ENCODE assay signal across 15 cellular contexts in the genomic region with DNA sequence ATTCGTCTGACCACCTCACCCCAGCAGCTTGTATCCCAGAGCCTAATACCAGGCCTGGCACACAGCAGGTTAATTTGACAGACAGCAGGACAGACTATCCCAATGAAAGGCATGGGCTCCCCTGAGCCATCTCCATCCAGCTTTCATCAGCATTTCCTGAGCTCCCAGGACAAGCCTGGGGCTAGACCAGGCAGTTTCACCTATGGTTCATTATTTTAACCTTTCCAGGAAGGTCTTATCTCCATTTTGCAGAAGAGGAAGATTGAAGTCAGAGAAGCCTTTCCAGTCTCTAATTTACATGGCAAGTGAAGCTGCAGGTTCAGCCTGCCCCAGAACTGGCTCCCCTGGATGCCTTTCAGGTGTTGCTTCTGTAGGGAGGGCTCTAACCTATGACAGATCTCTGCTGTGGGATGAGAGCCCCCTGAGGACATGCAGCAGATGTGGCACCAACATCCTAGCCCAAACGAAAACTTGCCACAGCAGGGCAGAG. TPM values are rescaled to one million over a fixed set of nuclear protein-coding genes. Genes with fewer than 3 reads are reported as not detected.
DNase-seq lines count a peak whose midpoint lies in the region; ATAC-seq and TF ChIP-seq lines count a peak whose summit lies in the region.
"Had no signal": no experiment of that assay in that cellular context is flagged by ENCODE, and none has a peak within 500 bp of the region (broad histone marks: within the 10 kb centered on the region; RNA-seq: fewer than 3 reads in every experiment).

No MANE protein-coding gene starts in this region.

- H3K27me3 ChIP-seq in BLaER1 treated with 17β-estradiol and CSF1 and Interleukin-3, amounts not matched to agents 10 nM and 100 nM = no peaks in the 10 kb centered on the region
- H3K27me3 ChIP-seq in Loucy (ENCODE audit: insufficient read depth, low read length, poor library complexity, severe bottlenecking) (no peaks in the 10 kb centered on the region), endodermal cell (ENCODE audit: control insufficient read depth, insufficient read depth, low read length, poor library complexity, severe bottlenecking) (no peaks in the 10 kb centered on the region)
- H3K27me3 ChIP-seq: SJSA1 had no signal

- TF ChIP-seq CTCF in Loucy (conservative IDR thresholded peaks at IDR 0.05; ENCODE audit: low read length) (no peak), endodermal cell (conservative IDR thresholded peaks at IDR 0.05) (no peak)

- H2AFZ ChIP-seq in Loucy (ENCODE audit: low read length) = no peak overlapping the region

- no peaks in the 10 kb centered on the region for H3K9me3 ChIP-seq in BLaER1 treated with 17β-estradiol and CSF1 and Interleukin-3, amounts not matched to agents 10 nM and 100 nM (replicated peaks in 1 of 11)
- H3K9me3 ChIP-seq in Loucy (ENCODE audit: insufficient read depth, low read depth, low read length) = no peaks in the 10 kb centered on the region
- H3K9me3 ChIP-seq in endodermal cell (ENCODE audit: control insufficient read depth, low read length) = no peaks in the 10 kb centered on the region
- H3K9me3 ChIP-seq: SJSA1 had no signal

- H3K27ac Mint-ChIP-seq in endodermal cell = peak overlapping the region; percentile 91
- H3K27ac Mint-ChIP-seq in natural killer cell treated with Interleukin-12 subunit alpha and Interleukin-12 subunit beta and Interleukin-15 and Interleukin-18, amount 100 ng/mL, for 72 hours = peak overlapping the region; percentile 27 to 82

- no peaks in the 10 kb centered on the region for H3K27me3 Mint-ChIP-seq in endodermal cell (ENCODE audit: insufficient read depth)
- H3K27me3 Mint-ChIP-seq in natural killer cell treated with Interleukin-12 subunit alpha and Interleukin-12 subunit beta and Interleukin-15 and Interleukin-18, amount 100 ng/mL, for 72 hours = no peaks in the 10 kb centered on the region

- peak; percentile 67 for DNase-seq in endodermal cell
- DNase-seq in natural killer cell treated with Interleukin-12 subunit alpha and Interleukin-12 subunit beta and Interleukin-15 and Interleukin-18, amount 100 ng/mL, for 72 hours (ENCODE audit: low spot score) = no peak
- DNase-seq in effector CD8-positive, alpha-beta T cell (lab: John Stamatoyannopoulos, UW) = no peak
- no peak for DNase-seq in NCI-H345 treated with DMSO at 0.1 percent for 48 hours (lab: John Stamatoyannopoulos, UW; ENCODE audit: unreplicated experiment)
- no peak for DNase-seq in stimulated activated CD8-positive, alpha-beta memory T cell treated with anti-CD3 and anti-CD28 coated beads, Interleukin-4, amount 100 ng/mL, for 48 hours
- DNase-seq in SKM-1 (lab: John Stamatoyannopoulos, UW; ENCODE audit: unreplicated experiment) = no peak
- DNase-seq: activated CD4-positive, CD25-positive, alpha-beta regulatory T cell treated with anti-CD3 and anti-CD28 coated beads, Interleukin-2, amount 50 U/mL, for 72 hours; NCI-H2029; occipital lobe; stimulated activated CD4-positive, alpha-beta T cell treated with anti-CD3 and anti-CD28 coated beads, Interleukin-15, amount 100 ng/mL, for 24 hours had no signal

- H3K4me1 ChIP-seq in BLaER1 treated with 17β-estradiol and CSF1 and Interleukin-3, amounts not matched to agents 10 nM and 100 nM = peaks cover 93 to 100% (median 98%) of the 10 kb centered on the region in 10 experiments
- H3K4me1 ChIP-seq in Loucy (ENCODE audit: insufficient read depth, low read length, poor library complexity, severe bottlenecking) = peaks cover 71% of the 10 kb centered on the region
- peaks cover 14% of the 10 kb centered on the region for H3K4me1 ChIP-seq in endodermal cell (ENCODE audit: control insufficient read depth, insufficient read depth, low read length)
- H3K4me1 ChIP-seq: SJSA1 had no signal

- H3K36me3 Mint-ChIP-seq in endodermal cell (ENCODE audit: low read depth) = peaks cover 26% of the 10 kb centered on the region
- no peaks in the 10 kb centered on the region for H3K36me3 Mint-ChIP-seq in natural killer cell treated with Interleukin-12 subunit alpha and Interleukin-12 subunit beta and Interleukin-15 and Interleukin-18, amount 100 ng/mL, for 72 hours

- H3K27ac ChIP-seq in BLaER1 treated with 17β-estradiol and CSF1 and Interleukin-3, amounts not matched to agents 10 nM and 100 nM = peak overlapping the region in 10 of 11 experiments; percentile 21 to 98 (median 94); a peak in 15 of 22 replicates
- no peak overlapping the region for H3K27ac ChIP-seq in endodermal cell (ENCODE audit: low read depth, low read length)
- H3K27ac ChIP-seq: SJSA1 had no signal

- ATAC-seq in natural killer cell treated with Interleukin-12 subunit alpha and Interleukin-12 subunit beta and Interleukin-15 and Interleukin-18, amount 100 ng/mL, for 72 hours = no peak
- ATAC-seq: GM12878, left colon had no signal

- H3K36me3 ChIP-seq in BLaER1 treated with 17β-estradiol and CSF1 and Interleukin-3, amounts not matched to agents 10 nM and 100 nM = peaks cover 0 to 51% (median 13%) of the 10 kb centered on the region in 11 experiments; a peak in 12 of 22 replicates
- H3K36me3 ChIP-seq in Loucy (ENCODE audit: insufficient read depth, low read length) (peaks cover 6% of the 10 kb centered on the region; the same call in 1 of the 2 replicates), endodermal cell (ENCODE audit: control insufficient read depth, insufficient read depth, low read length) (peaks cover 48% of the 10 kb centered on the region)
- H3K36me3 ChIP-seq: SJSA1 had no signal

- peaks cover 77% of the 10 kb centered on the region for H3K4me1 Mint-ChIP-seq in endodermal cell
- peaks cover 71 to 74% of the 10 kb centered on the region in 2 donors for H3K4me1 Mint-ChIP-seq in natural killer cell treated with Interleukin-12 subunit alpha and Interleukin-12 subunit beta and Interleukin-15 and Interleukin-18, amount 100 ng/mL, for 72 hours (ENCODE audit: low read depth in 2 of 2)

- peaks cover 2% of the 10 kb centered on the region for H3K9me3 Mint-ChIP-seq in endodermal cell
- no peaks in the 10 kb centered on the region for H3K9me3 Mint-ChIP-seq in natural killer cell treated with Interleukin-12 subunit alpha and Interleukin-12 subunit beta and Interleukin-15 and Interleukin-18, amount 100 ng/mL, for 72 hours

- no peak overlapping the region for H3K4me3 Mint-ChIP-seq in endodermal cell
- H3K4me3 Mint-ChIP-seq in natural killer cell treated with Interleukin-12 subunit alpha and Interleukin-12 subunit beta and Interleukin-15 and Interleukin-18, amount 100 ng/mL, for 72 hours = no peak overlapping the region

- peaks cover 0 to 89% (median 13%) of the 10 kb centered on the region in 11 experiments; a peak in 11 of 22 replicates for H4K20me1 ChIP-seq in BLaER1 treated with 17β-estradiol and CSF1 and Interleukin-3, amounts not matched to agents 10 nM and 100 nM
- peaks cover 16% of the 10 kb centered on the region for H4K20me1 ChIP-seq in Loucy (ENCODE audit: insufficient read depth, low read length, poor library complexity, severe bottlenecking)

- 69 to 92% methylated on average over 2 of the region's 2 CpGs for WGBS in endodermal cell (ENCODE audit: insufficient coverage in 1 of 2, insufficient read length in 1 of 2), 2 experiments

- peak overlapping the region; percentile 94 to 100 (median 97) for H3K4me2 ChIP-seq in BLaER1 treated with 17β-estradiol and CSF1 and Interleukin-3, amounts not matched to agents 10 nM and 100 nM
- no peak overlapping the region for H3K4me2 ChIP-seq in Loucy (ENCODE audit: low read depth, low read length, poor library complexity, severe bottlenecking)

- H3F3A ChIP-seq in Loucy (ENCODE audit: low read depth) = no peaks in the 10 kb centered on the region

- no peak overlapping the region for H3K4me3 ChIP-seq in BLaER1 treated with 17β-estradiol and CSF1 and Interleukin-3, amounts not matched to agents 10 nM and 100 nM
- H3K4me3 ChIP-seq in Loucy (ENCODE audit: low read length, poor library complexity, severe bottlenecking) = no peak overlapping the region
- H3K4me3 ChIP-seq in endodermal cell (ENCODE audit: low read length) = no peak overlapping the region
- H3K4me3 ChIP-seq: GM12878, SJSA1 had no signal

- H3K9me2 ChIP-seq in Loucy (replicated peaks; ENCODE audit: low read depth, low read length) = no peaks in the 10 kb centered on the region

- peaks cover 99% of the 10 kb centered on the region for H3K79me2 ChIP-seq in Loucy (ENCODE audit: insufficient read depth, low read length)

- peak overlapping the region in 9 of 11 experiments; percentile 4 to 68 (median 25); a peak in 12 of 22 replicates for H3K9ac ChIP-seq in BLaER1 treated with 17β-estradiol and CSF1 and Interleukin-3, amounts not matched to agents 10 nM and 100 nM
- H3K9ac ChIP-seq in Loucy (ENCODE audit: low read depth, low read length, poor library complexity, severe bottlenecking) (peak overlapping the region; percentile 26), endodermal cell (ENCODE audit: extremely low read depth, low read length, poor library complexity, severe bottlenecking) (no peak overlapping the region)

RNA-seq across cellular contexts. Expression of gene ARRB1, which starts 17.0 kb away (rescaled TPM):
- 100 to 1,000 TPM in 1 of 2 donors, 10 to 100 TPM in 1; 41.7 to 128 TPM for total RNA-seq in endodermal cell
- 19.7 TPM for polyA plus RNA-seq in endodermal cell (2013, experiment 1 of 2)
- polyA plus RNA-seq in endodermal cell (2013, experiment 2 of 2) = 23.1 TPM
- total RNA-seq in natural killer cell treated with Interleukin-12 subunit alpha and Interleukin-12 subunit beta and Interleukin-15 and Interleukin-18, amount 100 ng/mL, for 72 hours = 10 to 100 TPM; 47.8 to 54.5 TPM
